4 cellular contexts compared by ENCODE assay signal in the genomic region with DNA sequence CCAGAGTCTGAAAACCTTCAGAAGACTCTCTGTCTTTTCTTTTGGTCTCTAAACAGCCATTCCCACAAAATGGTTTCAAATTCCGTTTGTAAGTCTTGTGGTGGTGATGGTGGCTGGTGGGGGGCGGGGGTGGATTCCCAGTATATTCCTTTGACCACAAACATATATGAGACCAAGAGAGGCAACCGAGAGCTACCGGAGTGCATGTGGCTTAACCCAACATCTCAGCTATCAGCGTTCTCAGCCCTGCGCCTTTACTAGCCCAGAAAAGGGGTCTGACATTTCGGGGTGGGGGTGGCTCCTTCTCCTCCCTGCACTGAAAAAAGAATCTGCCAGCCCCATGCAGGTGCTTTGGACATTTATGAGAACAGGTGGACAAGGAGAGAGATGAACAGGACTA.
"Had no signal": no experiment of that assay in that cellular context is flagged by ENCODE, and none has a peak within 500 bp of the region (broad histone marks: within the 10 kb centered on the region; RNA-seq: fewer than 3 reads in every experiment).

No MANE protein-coding gene starts in this region.

- H3K4me3 ChIP-seq: GM23338 had no signal

- H3K4me1 Mint-ChIP-seq: GM23338, H9 had no signal

- H2AFZ ChIP-seq: GM23338 had no signal

- H3K4me2 ChIP-seq: GM23338 had no signal

- DNase-seq: HCEC 1CT, IMR-90 had no signal

- H3K27ac Mint-ChIP-seq: GM23338, H9 had no signal
